16 cellular contexts compared by ENCODE assay signal in the genomic region with DNA sequence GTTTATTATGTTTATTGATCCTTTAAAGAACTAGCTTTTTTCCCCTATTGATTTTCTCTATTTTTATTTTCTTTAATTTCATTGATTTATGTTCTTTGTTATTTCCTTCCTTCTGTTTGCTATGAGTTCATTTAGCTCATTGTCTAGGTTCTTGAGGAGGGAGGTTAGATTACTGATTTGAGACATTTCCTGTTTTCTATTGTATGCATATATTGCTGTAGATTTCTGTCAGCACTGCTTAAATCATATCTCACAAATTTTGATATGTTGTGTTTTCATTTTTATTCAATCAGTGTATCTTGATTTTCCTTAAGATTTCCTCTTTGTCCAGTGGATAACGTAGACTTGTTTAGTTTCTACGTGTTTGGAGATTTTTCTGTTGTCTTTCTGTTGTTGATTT. TPM values are rescaled to one million over a fixed set of nuclear protein-coding genes. Genes with fewer than 3 reads are reported as not detected.
A peak's percentile ranks its signal among the peaks of the same experiment; 100 is the strongest.
DNase-seq lines count a peak whose midpoint lies in the region; ATAC-seq, FAIRE-seq and TF ChIP-seq lines count a peak whose summit lies in the region.
"Had no signal": no experiment of that assay in that cellular context is flagged by ENCODE, and none has a peak within 500 bp of the region (broad histone marks: within the 10 kb centered on the region; RNA-seq: fewer than 3 reads in every experiment).

No MANE protein-coding gene starts in this region.

- TF ChIP-seq CTCF in natural killer cell (IDR thresholded peaks at IDR 0.05) (no peak), K562 (IDR thresholded peaks at IDR 0.05 in 2 of 3, conservative IDR thresholded peaks at IDR 0.05 in 1 of 3; ENCODE audit: insufficient read depth in 2 of 3, low read depth in 1 of 3, low read length in 3 of 3) (no peak)

- in situ Hi-C loops in K562 (cut with MboI), result no loop called here

- H3K4me3 Mint-ChIP-seq in natural killer cell, result no peak overlapping the region
- H3K4me3 Mint-ChIP-seq in natural killer cell treated with Interleukin-12 subunit alpha and Interleukin-12 subunit beta and Interleukin-15 and Interleukin-18, amount 100 ng/mL, for 72 hours, result no peak overlapping the region
- no peak overlapping the region for H3K4me3 Mint-ChIP-seq in stimulated activated effector memory CD8-positive, alpha-beta T cell treated with anti-CD3 and anti-CD28 coated beads, Interleukin-12 subunit alpha, Interleukin-12 subunit beta, amount 100 ng/mL, for 72 hours
- peak overlapping the region in 2 of 8 donors; percentile 4 to 56 for H3K4me3 Mint-ChIP-seq in CD4-positive, alpha-beta memory T cell

- no peak for TF ChIP-seq RAD21 in K562 (CRISPR knock-in tag; conservative IDR thresholded peaks at IDR 0.05 in 1 of 2, IDR thresholded peaks at IDR 0.05 in 1 of 2)

- DNase-seq in natural killer cell (no peak), K562 (ENCODE audit: extremely low read depth in 1 of 4, low spot score in 3 of 4) (no peak)
- DNase-seq in natural killer cell treated with Interleukin-12 subunit alpha and Interleukin-12 subunit beta and Interleukin-15 and Interleukin-18, amount 100 ng/mL, for 72 hours (ENCODE audit: low spot score), result no peak
- no peak for DNase-seq in stimulated activated effector memory CD8-positive, alpha-beta T cell treated with anti-CD3 and anti-CD28 coated beads, Interleukin-12 subunit alpha, Interleukin-12 subunit beta, amount 100 ng/mL, for 72 hours (ENCODE audit: low spot score in 2 of 2)
- no peak for DNase-seq in stimulated activated naive CD4-positive, alpha-beta T cell (lab: John Stamatoyannopoulos, UW)
- DNase-seq in CD4-positive, alpha-beta memory T cell, result no peak
- DNase-seq: ACHN; CD4-positive, alpha-beta T cell; DND-41; GDM1; IMR-90 had no signal

- POLR2A ChIA-PET in K562 (lab: Yijun Ruan, JAX), result no interaction called here
- POLR2A ChIA-PET in CD4-positive, alpha-beta memory T cell (lab: Charles Lee; ENCODE audit: partially characterized antibody), result no interaction called here

- no peaks in the 10 kb centered on the region for H3K27me3 Mint-ChIP-seq in natural killer cell (ENCODE audit: low read depth in 2 of 2)
- no peaks in the 10 kb centered on the region for H3K27me3 Mint-ChIP-seq in natural killer cell treated with Interleukin-12 subunit alpha and Interleukin-12 subunit beta and Interleukin-15 and Interleukin-18, amount 100 ng/mL, for 72 hours
- H3K27me3 Mint-ChIP-seq in CD4-positive, alpha-beta memory T cell, result no peaks in the 10 kb centered on the region
- H3K27me3 Mint-ChIP-seq: CD4-positive, alpha-beta T cell had no signal

- no peak for TF ChIP-seq EP300 in K562 (IDR thresholded peaks at IDR 0.05; ENCODE audit: low read length)

- FAIRE-seq in K562 (lab: Jason Lieb, UNC) (no peak), endometrium (lab: Jason Lieb, UNC) (peak; percentile 64)
- FAIRE-seq: H54 had no signal

- H3K4me2 ChIP-seq in K562 (ENCODE audit: insufficient read depth, low read length), result no peak overlapping the region
- H3K4me2 ChIP-seq: BLaER1 treated with 17β-estradiol and CSF1 and Interleukin-3, amounts not matched to agents 10 nM and 100 nM had no signal

- no peaks in the 10 kb centered on the region for H3K9me1 ChIP-seq in K562 (ENCODE audit: control insufficient read depth, insufficient read depth, low read length)

- CTCF ChIA-PET in K562 (lab: Yijun Ruan, JAX; ENCODE audit: low intra/inter-chr PET ratio), result no interaction called here
- CTCF ChIA-PET in CD4-positive, alpha-beta memory T cell (lab: Charles Lee; ENCODE audit: partially characterized antibody), result no interaction called here

- WGBS in K562 (ENCODE audit: insufficient coverage, low coverage, missing lambda C conversion rate), result 90% methylated on average over 2 of the region's 2 CpGs

- intact Hi-C loops in natural killer cell (cut with micrococcal nuclease), result no loop called here
- intact Hi-C loops in K562 (cut with micrococcal nuclease), result no loop called here
- intact Hi-C loops in CD4-positive, alpha-beta memory T cell (cut with micrococcal nuclease), result no loop called here

- BruUV-seq in K562 (replicated peaks; lab: Mats Ljungman, UMichigan), result no TSS peak

- H2AFZ ChIP-seq in K562 (ENCODE audit: low read depth, low read length), result no peak overlapping the region

- no peak overlapping the region for H3K9ac ChIP-seq in K562 (ENCODE audit: insufficient read depth in 1 of 2, low read depth in 2 of 2, low read length in 2 of 2)
- H3K9ac ChIP-seq: BLaER1 treated with 17β-estradiol and CSF1 and Interleukin-3, amounts not matched to agents 10 nM and 100 nM had no signal

- H3K4me3 ChIP-seq in K562, result no peak overlapping the region
- no peak overlapping the region for H3K4me3 ChIP-seq in CD4-positive, alpha-beta memory T cell (ENCODE audit: low read length in 2 of 2)
- H3K4me3 ChIP-seq: BLaER1 treated with 17β-estradiol and CSF1 and Interleukin-3, amounts not matched to agents 10 nM and 100 nM had no signal

- H3K36me3 Mint-ChIP-seq in natural killer cell, result no peaks in the 10 kb centered on the region
- peaks cover 17% of the 10 kb centered on the region for H3K36me3 Mint-ChIP-seq in natural killer cell treated with Interleukin-12 subunit alpha and Interleukin-12 subunit beta and Interleukin-15 and Interleukin-18, amount 100 ng/mL, for 72 hours
- no peaks in the 10 kb centered on the region for H3K36me3 Mint-ChIP-seq in stimulated activated effector memory CD8-positive, alpha-beta T cell treated with anti-CD3 and anti-CD28 coated beads, Interleukin-12 subunit alpha, Interleukin-12 subunit beta, amount 100 ng/mL, for 72 hours
- peaks cover 12 to 20% of the 10 kb centered on the region in 2 donors for H3K36me3 Mint-ChIP-seq in CD4-positive, alpha-beta memory T cell

- peak overlapping the region; percentile 17 to 68 for H3K27ac Mint-ChIP-seq in natural killer cell
- no peak overlapping the region for H3K27ac Mint-ChIP-seq in natural killer cell treated with Interleukin-12 subunit alpha and Interleukin-12 subunit beta and Interleukin-15 and Interleukin-18, amount 100 ng/mL, for 72 hours
- peak overlapping the region; percentile 7 for H3K27ac Mint-ChIP-seq in stimulated activated effector memory CD8-positive, alpha-beta T cell treated with anti-CD3 and anti-CD28 coated beads, Interleukin-12 subunit alpha, Interleukin-12 subunit beta, amount 100 ng/mL, for 72 hours
- H3K27ac Mint-ChIP-seq in CD4-positive, alpha-beta memory T cell, result peak overlapping the region in 3 of 7 donors; percentile 3 to 61 (median 55)
- H3K27ac Mint-ChIP-seq: CD4-positive, alpha-beta T cell had no signal

- H4K20me1 ChIP-seq in K562 (replicated peaks; ENCODE audit: control insufficient read depth, insufficient read depth, low read length), result no peaks in the 10 kb centered on the region
- H4K20me1 ChIP-seq: BLaER1 treated with 17β-estradiol and CSF1 and Interleukin-3, amounts not matched to agents 10 nM and 100 nM had no signal

- peaks cover 23% of the 10 kb centered on the region for H3K79me2 ChIP-seq in K562 (ENCODE audit: control insufficient read depth, insufficient read depth, low read length)

- no peaks in the 10 kb centered on the region for H3K36me3 ChIP-seq in K562 (ENCODE audit: control insufficient read depth, insufficient read depth, low read length)
- no peaks in the 10 kb centered on the region for H3K36me3 ChIP-seq in CD4-positive, alpha-beta memory T cell (ENCODE audit: insufficient read depth, low read length)

- H3K27me3 ChIP-seq in K562 (ENCODE audit: control insufficient read depth in 2 of 2, insufficient read depth in 2 of 2, low read length in 2 of 2), result no peaks in the 10 kb centered on the region
- H3K27me3 ChIP-seq in CD4-positive, alpha-beta memory T cell (ENCODE audit: insufficient read depth, low read length), result no peaks in the 10 kb centered on the region
- H3K27me3 ChIP-seq: BLaER1 treated with 17β-estradiol and CSF1 and Interleukin-3, amounts not matched to agents 10 nM and 100 nM had no signal

- ATAC-seq in natural killer cell (no peak), K562 (no peak), GM18907 (IDR thresholded peaks at IDR 0.05; ENCODE audit: unreplicated experiment) (no peak)
- ATAC-seq in natural killer cell treated with Interleukin-12 subunit alpha and Interleukin-12 subunit beta and Interleukin-15 and Interleukin-18, amount 100 ng/mL, for 72 hours, result no peak
- peak; percentile 71 for ATAC-seq in stimulated activated effector memory CD8-positive, alpha-beta T cell treated with anti-CD3 and anti-CD28 coated beads, Interleukin-12 subunit alpha, Interleukin-12 subunit beta, amount 100 ng/mL, for 72 hours
- ATAC-seq: HCT116 had no signal

- no peak for TF ChIP-seq POLR2A in K562 (conservative IDR thresholded peaks at IDR 0.05)

- no peak overlapping the region for H3K27ac ChIP-seq in K562 (ENCODE audit: extremely low read depth, low read depth, low read length)
- no peak overlapping the region for H3K27ac ChIP-seq in CD4-positive, alpha-beta memory T cell (ENCODE audit: low read depth, low read length)
- H3K27ac ChIP-seq: BLaER1 treated with 17β-estradiol and CSF1 and Interleukin-3, amounts not matched to agents 10 nM and 100 nM had no signal

- no peaks in the 10 kb centered on the region; a peak in 1 of 5 replicates for H3K4me1 ChIP-seq in K562 (replicated peaks in 1 of 2; ENCODE audit: control insufficient read depth in 2 of 2, insufficient read depth in 2 of 2, low read length in 2 of 2)
- H3K4me1 ChIP-seq in CD4-positive, alpha-beta memory T cell (ENCODE audit: insufficient read depth, low read length), result peaks cover 23% of the 10 kb centered on the region
- H3K4me1 ChIP-seq: BLaER1 treated with 17β-estradiol and CSF1 and Interleukin-3, amounts not matched to agents 10 nM and 100 nM had no signal

- peaks cover 3 to 4% of the 10 kb centered on the region in 2 donors for H3K9me3 Mint-ChIP-seq in natural killer cell
- H3K9me3 Mint-ChIP-seq in natural killer cell treated with Interleukin-12 subunit alpha and Interleukin-12 subunit beta and Interleukin-15 and Interleukin-18, amount 100 ng/mL, for 72 hours, result peaks cover 6% of the 10 kb centered on the region
- no peaks in the 10 kb centered on the region for H3K9me3 Mint-ChIP-seq in stimulated activated effector memory CD8-positive, alpha-beta T cell treated with anti-CD3 and anti-CD28 coated beads, Interleukin-12 subunit alpha, Interleukin-12 subunit beta, amount 100 ng/mL, for 72 hours
- peaks cover 0 to 5% (median 2%) of the 10 kb centered on the region in 8 donors for H3K9me3 Mint-ChIP-seq in CD4-positive, alpha-beta memory T cell
- H3K9me3 Mint-ChIP-seq: CD4-positive, alpha-beta T cell had no signal

- peaks cover 76 to 84% of the 10 kb centered on the region in 2 donors for H3K4me1 Mint-ChIP-seq in natural killer cell
- H3K4me1 Mint-ChIP-seq in natural killer cell treated with Interleukin-12 subunit alpha and Interleukin-12 subunit beta and Interleukin-15 and Interleukin-18, amount 100 ng/mL, for 72 hours (ENCODE audit: low read depth in 2 of 2), result peaks cover 36 to 48% of the 10 kb centered on the region in 2 donors
- H3K4me1 Mint-ChIP-seq in stimulated activated effector memory CD8-positive, alpha-beta T cell treated with anti-CD3 and anti-CD28 coated beads, Interleukin-12 subunit alpha, Interleukin-12 subunit beta, amount 100 ng/mL, for 72 hours, result peaks cover 68% of the 10 kb centered on the region
- H3K4me1 Mint-ChIP-seq in CD4-positive, alpha-beta memory T cell, result peaks cover 35 to 81% (median 64%) of the 10 kb centered on the region in 4 donors

- no peaks in the 10 kb centered on the region for H3K9me3 ChIP-seq in K562 (replicated peaks; ENCODE audit: control insufficient read depth, insufficient read depth, low read depth, low read length)
- no peaks in the 10 kb centered on the region for H3K9me3 ChIP-seq in CD4-positive, alpha-beta memory T cell (ENCODE audit: control insufficient read depth in 1 of 2, low read length in 2 of 2)

RNA-seq across cellular contexts. Expression of a gene that starts 43.4 kb away (rescaled TPM):
- total RNA-seq in natural killer cell, result 100 to 1,000 TPM; 265 to 347 (median 283) TPM
- total RNA-seq in natural killer cell treated with Interleukin-12 subunit alpha and Interleukin-12 subunit beta and Interleukin-15 and Interleukin-18, amount 100 ng/mL, for 72 hours, result 10 to 100 TPM; 56.5 to 80.8 TPM
- 56.0 and 99.3 TPM in 2 replicates for total RNA-seq in K562 (2011; cell fraction: chromatin; rRNA removed; ENCODE audit: low replicate concordance)
- 26.2 and 43.8 TPM in 2 replicates for total RNA-seq in K562 (2011; cell fraction: nucleolus; rRNA removed)
- 28.8 and 32.3 TPM in 2 replicates for total RNA-seq in K562 (2011; cell fraction: nucleoplasm; rRNA removed)
- total RNA-seq in K562 (2014; rRNA removed), result 26.8 and 27.8 TPM in 2 replicates
- total RNA-seq in K562 (2014; rRNA removed; fragmentation: Illumina TruSeq; extraction: Trizol), result 27.3 and 29.2 TPM in 2 replicates
- total RNA-seq in K562 (2015; rRNA removed; fragmentation: Illumina TruSeq; extraction: Trizol), result 24.1 and 30.6 TPM in 2 replicates
- total RNA-seq in K562 (2021), result 30.0 and 30.8 TPM in 2 replicates
- 26.6 and 32.8 TPM in 2 replicates for polyA plus RNA-seq in K562 (2011; rRNA removed)
- polyA plus RNA-seq in K562 (2011; cell fraction: cytosol; rRNA removed), result 6.4 and 9.3 TPM in 2 replicates
- 31.6 and 32.6 TPM in 2 replicates for polyA plus RNA-seq in K562 (2011; cell fraction: nucleus; rRNA removed)
- 8.3 and 15.8 TPM in 2 replicates for polyA plus RNA-seq in K562 (2012)
- polyA plus RNA-seq in K562 (2014; fragmentation: Illumina TruSeq; extraction: Trizol), result 17.8 and 20.6 TPM in 2 replicates
- 1 to 10 TPM; 5.0 to 7.1 TPM for polyA plus RNA-seq in K562 (2014; fragmentation: Nextera tagmentation; extraction: Ambion mirVana)
- polyA plus RNA-seq in K562 (2014; rRNA removed), result 12.4 and 20.3 TPM in 2 replicates
- 61.8 and 68.8 TPM in 2 replicates for polyA minus RNA-seq in K562 (2011; rRNA and poly(A)+ RNA removed)
- 14.2 and 19.1 TPM in 2 replicates for polyA minus RNA-seq in K562 (2011; cell fraction: cytosol; rRNA and poly(A)+ RNA removed)
- 50.9 and 73.2 TPM in 2 replicates for polyA minus RNA-seq in K562 (2011; cell fraction: nucleus; rRNA and poly(A)+ RNA removed)
- total RNA-seq in CD4-positive, alpha-beta memory T cell, result 10 to 100 TPM; 83.1 to 88.3 TPM
- polyA plus RNA-seq in CD4-positive, alpha-beta memory T cell, result 100 to 1,000 TPM in 1 of 2 donors, 10 to 100 TPM in 1; 97.4 to 137 TPM

Comparison
In these comparisons a context has a peak if more than half of its experiments do, and no peak if none do; other contexts are left out.
1. H3K27ac Mint-ChIP-seq: peak in natural killer cell (2 of 2) and stimulated activated effector memory CD8-positive, alpha-beta T cell treated with anti-CD3 and anti-CD28 coated beads, Interleukin-12 subunit alpha, Interleukin-12 subunit beta, amount 100 ng/mL, for 72 hours (single experiment); none in natural killer cell treated with Interleukin-12 subunit alpha and Interleukin-12 subunit beta and Interleukin-15 and Interleukin-18, amount 100 ng/mL, for 72 hours (0 of 2).